ENCODE assay signal across 9 cellular contexts in the genomic region with DNA sequence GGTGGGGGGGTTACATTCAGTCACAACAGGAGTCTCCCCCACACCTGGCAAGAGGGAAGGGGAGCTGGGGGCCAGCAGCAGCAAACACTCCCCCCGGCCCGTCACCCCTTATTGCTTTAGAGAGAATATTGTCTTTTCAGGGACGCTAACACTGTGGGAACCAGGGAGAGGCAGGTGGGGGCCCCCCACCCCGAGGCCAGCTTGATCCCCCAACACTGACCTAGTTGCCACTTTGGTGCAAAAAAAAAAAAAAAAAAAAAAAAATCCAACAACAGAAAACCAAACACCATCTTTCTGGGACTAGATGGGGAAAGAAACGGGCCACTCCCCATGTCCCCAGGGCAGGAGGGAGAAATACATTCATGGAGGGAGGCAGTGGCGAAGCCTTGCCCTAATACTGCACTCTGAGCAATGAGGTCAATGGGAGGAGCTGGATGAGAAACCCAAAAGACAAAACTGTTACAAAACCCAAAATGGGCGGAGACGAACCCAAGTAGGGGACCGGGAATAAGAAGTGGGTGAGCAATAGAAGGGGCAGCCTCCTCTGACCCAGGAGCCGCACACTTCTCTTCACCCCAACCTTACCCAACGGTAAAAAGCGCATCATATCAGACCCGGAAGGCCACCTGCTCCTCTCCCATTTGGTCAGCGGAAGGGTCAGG. TPM values are rescaled to one million over a fixed set of nuclear protein-coding genes. Genes with fewer than 3 reads are reported as not detected.
DNase-seq lines count a peak whose midpoint lies in the region; ATAC-seq, FAIRE-seq and TF ChIP-seq lines count a peak whose summit lies in the region.
"Had no signal": no experiment of that assay in that cellular context is flagged by ENCODE, and none has a peak within 500 bp of the region (broad histone marks: within the 10 kb centered on the region; RNA-seq: fewer than 3 reads in every experiment).

No MANE protein-coding gene starts in this region.

- H3K4me2 ChIP-seq in smooth muscle cell = no peak overlapping the region

- CTCF ChIA-PET in Panc1 (lab: Charles Lee) = interaction anchor here (0.6 to 1.4 kb wide), 3 partner anchors 35 to 67 kb away, joined by 3 to 8 read pairs (median 6); no protein-coding TSS in a partner anchor

- peaks cover 19% of the 10 kb centered on the region for H3K79me2 ChIP-seq in smooth muscle cell (ENCODE audit: low read depth)

- FAIRE-seq in G401.6 (lab: Jason Lieb, UNC) = peak; percentile 96

- peaks cover 57% of the 10 kb centered on the region for H3K4me1 ChIP-seq in Panc1 (ENCODE audit: control insufficient read depth, insufficient read depth, low read length)
- H3K4me1 ChIP-seq in psoas muscle = no peaks in the 10 kb centered on the region
- H3K4me1 ChIP-seq in smooth muscle cell (ENCODE audit: low read depth) = no peaks in the 10 kb centered on the region

- in situ Hi-C loops in Panc1 (cut with HindIII; ENCODE audit: low pct_unique_long_range_greater_than_20kb, low sequenced_read_pairs) = no loop called here

- DNase-seq in Panc1 (ENCODE audit: low read depth, low spot score) (no peak), fibroblast of mammary gland (ENCODE audit: low read depth) (peak; percentile 84), psoas muscle (peak; percentile 71 to 81), NCI-H1436 (lab: John Stamatoyannopoulos, UW) (no peak), C1 segment of cervical spinal cord (lab: John Stamatoyannopoulos, UW) (no peak), smooth muscle cell (lab: John Stamatoyannopoulos, UW; ENCODE audit: unreplicated experiment) (no peak)

- peaks cover 7% of the 10 kb centered on the region for H3F3A ChIP-seq in smooth muscle cell (ENCODE audit: low read depth)

- intact Hi-C loops in Panc1 (cut with micrococcal nuclease; ENCODE audit: unreplicated experiment) = loop anchor here (10.0 kb wide), 1 partner anchor 45 kb away; no protein-coding TSS in a partner anchor
- intact Hi-C loops in psoas muscle (cut with DNase I) = loop anchor here in 1 of 2 donors (5.0 kb wide), 1 partner anchor 93 kb away; the partner anchor contains the start of genes FBXO24 and LRCH4

- H3K36me3 ChIP-seq in Panc1 (ENCODE audit: control insufficient read depth, insufficient read depth, low read length) = no peaks in the 10 kb centered on the region; the same call in 1 of the 2 replicates
- peaks cover 3 to 87% of the 10 kb centered on the region in 2 donors for H3K36me3 ChIP-seq in psoas muscle (ENCODE audit: insufficient read depth in 1 of 2, low read depth in 1 of 2)
- H3K36me3 ChIP-seq in smooth muscle cell (ENCODE audit: low read depth) = no peaks in the 10 kb centered on the region

- TF ChIP-seq CTCF in Panc1 (IDR thresholded peaks at IDR 0.05) = no peak
- TF ChIP-seq CTCF in fibroblast of mammary gland (conservative IDR thresholded peaks at IDR 0.05; ENCODE audit: control insufficient read depth, insufficient read depth, low read depth, low read length) = no peak
- TF ChIP-seq CTCF in psoas muscle (IDR thresholded peaks at IDR 0.05) = no peak
- TF ChIP-seq CTCF in smooth muscle cell (IDR thresholded peaks at IDR 0.05; ENCODE audit: borderline replicate concordance, insufficient read depth, poor library complexity, severe bottlenecking) = no peak

- ATAC-seq in Panc1 (peak; percentile 31), psoas muscle (peak in 3 of 4 donors; percentile 18 to 39 (median 34)), GM21528 (IDR thresholded peaks at IDR 0.05; ENCODE audit: low FRiP score, unreplicated experiment) (no peak)

- 60 to 83% (median 69%) methylated on average over 14 of the region's 14 CpGs for WGBS in psoas muscle, 3 donors
- WGBS in smooth muscle cell (ENCODE audit: low lambda C conversion rate) = 92% methylated on average over 14 of the region's 14 CpGs

- H3K27me3 ChIP-seq in Panc1 (ENCODE audit: control insufficient read depth, insufficient read depth, low read length) (no peaks in the 10 kb centered on the region), psoas muscle (ENCODE audit: insufficient read depth in 3 of 3, low read length in 2 of 3) (no peaks in the 10 kb centered on the region), smooth muscle cell (ENCODE audit: low read depth) (no peaks in the 10 kb centered on the region)
- H3K27me3 ChIP-seq: SJSA1 had no signal

- H3K4me3 ChIP-seq in Panc1 (ENCODE audit: low read depth in 2 of 2, low read length in 2 of 2) (no peak overlapping the region), fibroblast of mammary gland (ENCODE audit: control insufficient read depth, low read depth, low read length) (no peak overlapping the region), psoas muscle (no peak overlapping the region), smooth muscle cell (no peak overlapping the region)
- H3K4me3 ChIP-seq: SJSA1 had no signal

- POLR2A ChIA-PET in Panc1 (lab: Charles Lee) = interaction anchor here (0.5 to 0.7 kb wide), 2 partner anchors 28 to 211 kb away, joined by 3 to 6 read pairs; no protein-coding TSS in a partner anchor

- H4K20me1 ChIP-seq in smooth muscle cell (ENCODE audit: low read depth) = peaks cover 78% of the 10 kb centered on the region

- no peak overlapping the region for H2AFZ ChIP-seq in smooth muscle cell (ENCODE audit: low read depth)

- BruUV-seq in Panc1 (replicated peaks; lab: Mats Ljungman, UMichigan) = no TSS peak

- no peak overlapping the region for H3K9ac ChIP-seq in smooth muscle cell (ENCODE audit: low read depth)

- H3K9me3 ChIP-seq in Panc1 (ENCODE audit: control insufficient read depth, insufficient read depth, low read depth, low read length) = no peaks in the 10 kb centered on the region
- H3K9me3 ChIP-seq in psoas muscle = no peaks in the 10 kb centered on the region
- H3K9me3 ChIP-seq in smooth muscle cell (replicated peaks; ENCODE audit: low read depth) = no peaks in the 10 kb centered on the region
- H3K9me3 ChIP-seq: SJSA1 had no signal

- H3K27ac ChIP-seq in Panc1 (ENCODE audit: low read length) (peak overlapping the region; percentile 75), psoas muscle (peak overlapping the region; percentile 30), smooth muscle cell (ENCODE audit: low read depth) (no peak overlapping the region)
- H3K27ac ChIP-seq: SJSA1 had no signal

RNA-seq across cellular contexts. Expression of gene GNB2, which starts 6.5 kb away (rescaled TPM):
- 289 TPM for total RNA-seq in Panc1 (2021; ENCODE audit: unreplicated experiment)
- polyA plus RNA-seq in Panc1 (2012; ENCODE audit: insufficient read length) = 485 TPM
- total RNA-seq in psoas muscle = 100 to 1,000 TPM in 3 of 4 donors, 10 to 100 TPM in 1; 87.1 to 130 (median 121) TPM
- 100 to 1,000 TPM; 112 to 148 (median 117) TPM for polyA plus RNA-seq in psoas muscle
- total RNA-seq in smooth muscle cell = 90.7 and 91.7 TPM in 2 replicates
- 219 and 238 TPM in 2 replicates for polyA plus RNA-seq in smooth muscle cell

RNA-seq across cellular contexts. Expression of gene GIGYF1, which starts 14.0 kb away (rescaled TPM):
- total RNA-seq in Panc1 (2021; ENCODE audit: unreplicated experiment) (52.6 TPM), psoas muscle (10 to 100 TPM; 18.0 to 39.1 (median 23.9) TPM), smooth muscle cell (10.7 and 13.1 TPM in 2 replicates)
- 39.7 TPM for polyA plus RNA-seq in Panc1 (2012; ENCODE audit: insufficient read length)
- polyA plus RNA-seq in psoas muscle (10 to 100 TPM in 2 of 3 donors, 1 to 10 TPM in 1; 9.9 to 16.1 (median 10.5) TPM), smooth muscle cell (8.5 and 11.8 TPM in 2 replicates)

RNA-seq across cellular contexts. Expression of gene ACTL6B, which starts 23.8 kb away (rescaled TPM):
- total RNA-seq in Panc1 (2021; ENCODE audit: unreplicated experiment) = not detected
- polyA plus RNA-seq in Panc1 (2012; ENCODE audit: insufficient read length) = not detected
- total RNA-seq in psoas muscle = not detected
- polyA plus RNA-seq in psoas muscle = under 1 TPM in 1 of 3 donors, not detected in 2; 0.03 TPM
- total RNA-seq in smooth muscle cell = not detected in 2 replicates
- not detected in 2 replicates for polyA plus RNA-seq in smooth muscle cell
- total RNA-seq: SJSA1 had no signal

RNA-seq across cellular contexts. Expression of gene POP7, which starts 25.9 kb away (rescaled TPM):
- total RNA-seq in Panc1 (2021; ENCODE audit: unreplicated experiment) (52.3 TPM), psoas muscle (10 to 100 TPM; 28.4 to 44.4 (median 39.4) TPM), smooth muscle cell (19.5 and 19.6 TPM in 2 replicates)
- 79.3 TPM for polyA plus RNA-seq in Panc1 (2012; ENCODE audit: insufficient read length)
- polyA plus RNA-seq in psoas muscle (100 to 1,000 TPM in 1 of 3 donors, 10 to 100 TPM in 2; 74.1 to 129 (median 86.0) TPM), smooth muscle cell (58.7 and 62.3 TPM in 2 replicates)

RNA-seq across cellular contexts. Expression of gene TFR2, which starts 38.7 kb away (rescaled TPM):
- 9.1 TPM for total RNA-seq in Panc1 (2021; ENCODE audit: unreplicated experiment)
- 10.8 TPM for polyA plus RNA-seq in Panc1 (2012; ENCODE audit: insufficient read length)
- total RNA-seq in psoas muscle = not detected
- polyA plus RNA-seq in psoas muscle = under 1 TPM in 2 of 3 donors, not detected in 1; 0.04 to 0.36 TPM
- total RNA-seq in smooth muscle cell = 1.8 and 1.9 TPM in 2 replicates
- polyA plus RNA-seq in smooth muscle cell = 3.2 TPM in 2 replicates
- total RNA-seq: SJSA1 had no signal

Comparison
In these comparisons a context has a peak if more than half of its experiments do, and no peak if none do; other contexts are left out.
1. DNase-seq: peak in fibroblast of mammary gland (single experiment) and psoas muscle (2 of 2); none in Panc1 (single experiment), NCI-H1436 (single experiment), C1 segment of cervical spinal cord (0 of 14) and smooth muscle cell (single experiment).